ENCODE assay signal across 1 cellular context in the genomic region with DNA sequence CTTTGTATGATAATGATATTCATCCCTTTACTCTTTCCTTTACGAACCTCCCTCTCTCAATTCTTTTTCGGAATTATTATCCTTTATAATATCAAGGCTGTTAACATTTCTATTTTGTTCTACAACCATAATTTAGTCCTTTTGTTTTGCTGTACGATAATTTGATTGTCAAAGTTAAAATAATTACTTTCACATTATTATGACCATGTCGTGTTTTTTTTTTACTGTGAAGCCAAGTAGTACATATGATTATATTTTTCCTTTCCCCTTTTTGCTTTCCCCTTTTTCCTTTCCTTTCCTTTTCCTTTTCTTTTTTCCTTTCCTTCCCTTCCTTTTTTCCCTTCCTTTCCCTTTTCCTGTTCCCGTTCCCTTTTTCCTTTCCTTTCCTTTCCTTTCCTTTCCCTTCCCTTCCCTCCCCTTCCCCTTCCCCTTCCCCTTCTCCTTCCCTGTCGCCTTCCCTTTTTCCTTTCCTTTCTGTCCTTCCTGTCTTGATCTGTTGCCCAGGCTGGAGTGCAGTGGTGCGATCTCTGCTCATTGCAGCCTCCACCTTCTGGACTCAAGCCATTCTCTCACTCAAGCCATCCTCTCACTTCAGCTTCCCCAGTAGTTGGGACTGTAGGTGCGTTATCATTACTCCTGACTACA.
TF ChIP-seq lines count a peak whose summit lies in the region.

No MANE protein-coding gene starts in this region.

TF ChIP-seq in K562, 482 proteins besides CTCF, POLR2A, EP300 and RAD21 (continued from another document and continues in another):
- TF ChIP-seq HINFP (tag; conservative IDR thresholded peaks at IDR 0.05; ENCODE audit: low read depth) = 0 out of 2 replicates have a peak, but pooled peaks have one; percentile 51
- no peak for TF ChIP-seq PCBP1 (IDR thresholded peaks at IDR 0.05; ENCODE audit: low read depth, low read length, poor library complexity, severe bottlenecking)
- TF ChIP-seq HMGXB4 (CRISPR knock-in tag; IDR thresholded peaks at IDR 0.05) = no peak
- TF ChIP-seq, protein P1, sequence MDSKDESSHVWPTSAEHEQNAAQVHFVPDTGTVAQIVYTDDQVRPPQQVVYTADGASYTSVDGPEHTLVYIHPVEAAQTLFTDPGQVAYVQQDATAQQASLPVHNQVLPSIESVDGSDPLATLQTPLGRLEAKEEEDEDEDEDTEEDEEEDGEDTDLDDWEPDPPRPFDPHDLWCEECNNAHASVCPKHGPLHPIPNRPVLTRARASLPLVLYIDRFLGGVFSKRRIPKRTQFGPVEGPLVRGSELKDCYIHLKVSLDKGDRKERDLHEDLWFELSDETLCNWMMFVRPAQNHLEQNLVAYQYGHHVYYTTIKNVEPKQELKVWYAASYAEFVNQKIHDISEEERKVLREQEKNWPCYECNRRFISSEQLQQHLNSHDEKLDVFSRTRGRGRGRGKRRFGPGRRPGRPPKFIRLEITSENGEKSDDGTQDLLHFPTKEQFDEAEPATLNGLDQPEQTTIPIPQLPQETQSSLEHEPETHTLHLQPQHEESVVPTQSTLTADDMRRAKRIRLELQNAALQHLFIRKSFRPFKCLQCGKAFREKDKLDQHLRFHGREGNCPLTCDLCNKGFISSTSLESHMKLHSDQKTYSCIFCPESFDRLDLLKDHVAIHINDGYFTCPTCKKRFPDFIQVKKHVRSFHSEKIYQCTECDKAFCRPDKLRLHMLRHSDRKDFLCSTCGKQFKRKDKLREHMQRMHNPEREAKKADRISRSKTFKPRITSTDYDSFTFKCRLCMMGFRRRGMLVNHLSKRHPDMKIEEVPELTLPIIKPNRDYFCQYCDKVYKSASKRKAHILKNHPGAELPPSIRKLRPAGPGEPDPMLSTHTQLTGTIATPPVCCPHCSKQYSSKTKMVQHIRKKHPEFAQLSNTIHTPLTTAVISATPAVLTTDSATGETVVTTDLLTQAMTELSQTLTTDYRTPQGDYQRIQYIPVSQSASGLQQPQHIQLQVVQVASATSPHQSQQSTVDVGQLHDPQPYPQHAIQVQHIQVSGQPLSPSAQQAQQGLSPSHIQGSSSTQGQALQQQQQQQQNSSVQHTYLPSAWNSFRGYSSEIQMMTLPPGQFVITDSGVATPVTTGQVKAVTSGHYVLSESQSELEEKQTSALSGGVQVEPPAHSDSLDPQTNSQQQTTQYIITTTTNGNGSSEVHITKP (IDR thresholded peaks at IDR 0.05; ENCODE audit: partially characterized antibody) = no peak
- TF ChIP-seq, protein P2, sequence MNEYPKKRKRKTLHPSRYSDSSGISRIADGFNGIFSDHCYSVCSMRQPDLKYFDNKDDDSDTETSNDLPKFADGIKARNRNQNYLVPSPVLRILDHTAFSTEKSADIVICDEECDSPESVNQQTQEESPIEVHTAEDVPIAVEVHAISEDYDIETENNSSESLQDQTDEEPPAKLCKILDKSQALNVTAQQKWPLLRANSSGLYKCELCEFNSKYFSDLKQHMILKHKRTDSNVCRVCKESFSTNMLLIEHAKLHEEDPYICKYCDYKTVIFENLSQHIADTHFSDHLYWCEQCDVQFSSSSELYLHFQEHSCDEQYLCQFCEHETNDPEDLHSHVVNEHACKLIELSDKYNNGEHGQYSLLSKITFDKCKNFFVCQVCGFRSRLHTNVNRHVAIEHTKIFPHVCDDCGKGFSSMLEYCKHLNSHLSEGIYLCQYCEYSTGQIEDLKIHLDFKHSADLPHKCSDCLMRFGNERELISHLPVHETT (CRISPR knock-in tag; conservative IDR thresholded peaks at IDR 0.05 in 1 of 2, IDR thresholded peaks at IDR 0.05 in 1 of 2) = no peak
- TF ChIP-seq NR2C2 (CRISPR knock-in tag; IDR thresholded peaks at IDR 0.05) = no peak
- TF ChIP-seq NR2C2 (tag; IDR thresholded peaks at IDR 0.05) = no peak
- no peak for TF ChIP-seq DMBX1 (CRISPR knock-in tag; IDR thresholded peaks at IDR 0.05; ENCODE audit: borderline replicate concordance)
- TF ChIP-seq SMARCA4 (IDR thresholded peaks at IDR 0.05) = peak; percentile 74
- TF ChIP-seq RFX5 (IDR thresholded peaks at IDR 0.05; ENCODE audit: low read depth, low read length) = no peak
- TF ChIP-seq ZNF445 (CRISPR knock-in tag; IDR thresholded peaks at IDR 0.05; ENCODE audit: low read depth) = no peak
- TF ChIP-seq ATF1 (CRISPR knock-in tag; IDR thresholded peaks at IDR 0.05) = no peak
- no peak for TF ChIP-seq ATF1 (tag; IDR thresholded peaks at IDR 0.05)
- TF ChIP-seq MCM2 (IDR thresholded peaks at IDR 0.05; ENCODE audit: low read depth) = no peak
- TF ChIP-seq NFRKB (IDR thresholded peaks at IDR 0.05; ENCODE audit: low read depth) = 0 out of 2 replicates have a peak, but pooled peaks have one; percentile 34
- TF ChIP-seq ELK1 (CRISPR knock-in tag; IDR thresholded peaks at IDR 0.05) = no peak
- no peak for TF ChIP-seq FOS (IDR thresholded peaks at IDR 0.05; ENCODE audit: extremely low read depth, insufficient read length)
- TF ChIP-seq TEAD2 (tag; IDR thresholded peaks at IDR 0.05) = no peak
- no peak for TF ChIP-seq ETS2 (tag; IDR thresholded peaks at IDR 0.05; ENCODE audit: borderline replicate concordance, poor library complexity, severe bottlenecking)
- TF ChIP-seq RBM39 (optimal IDR thresholded peaks at IDR 0.05; ENCODE audit: low read depth, low read length) = no peak
- TF ChIP-seq, protein P3, sequence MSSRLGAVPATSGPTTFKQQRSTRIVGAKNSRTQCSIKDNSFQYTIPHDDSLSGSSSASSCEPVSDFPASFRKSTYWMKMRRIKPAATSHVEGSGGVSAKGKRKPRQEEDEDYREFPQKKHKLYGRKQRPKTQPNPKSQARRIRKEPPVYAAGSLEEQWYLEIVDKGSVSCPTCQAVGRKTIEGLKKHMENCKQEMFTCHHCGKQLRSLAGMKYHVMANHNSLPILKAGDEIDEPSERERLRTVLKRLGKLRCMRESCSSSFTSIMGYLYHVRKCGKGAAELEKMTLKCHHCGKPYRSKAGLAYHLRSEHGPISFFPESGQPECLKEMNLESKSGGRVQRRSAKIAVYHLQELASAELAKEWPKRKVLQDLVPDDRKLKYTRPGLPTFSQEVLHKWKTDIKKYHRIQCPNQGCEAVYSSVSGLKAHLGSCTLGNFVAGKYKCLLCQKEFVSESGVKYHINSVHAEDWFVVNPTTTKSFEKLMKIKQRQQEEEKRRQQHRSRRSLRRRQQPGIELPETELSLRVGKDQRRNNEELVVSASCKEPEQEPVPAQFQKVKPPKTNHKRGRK (tag; IDR thresholded peaks at IDR 0.05) = peak; percentile 98
- peak; percentile 99 for TF ChIP-seq LARP7 (IDR thresholded peaks at IDR 0.05)
- TF ChIP-seq SIN3B (IDR thresholded peaks at IDR 0.05; ENCODE audit: low read depth) = no peak
- no peak for TF ChIP-seq SRSF3 (IDR thresholded peaks at IDR 0.05; ENCODE audit: insufficient read depth, low read length)
- no peak for TF ChIP-seq ZNF134 (CRISPR knock-in tag; conservative IDR thresholded peaks at IDR 0.05)
- TF ChIP-seq ETV1 (tag; conservative IDR thresholded peaks at IDR 0.05; ENCODE audit: low read depth) = no peak
- no peak for TF ChIP-seq CGGBP1 (CRISPR knock-in tag; IDR thresholded peaks at IDR 0.05)
- peak; percentile 45; the same call in 1 of the 2 replicates for TF ChIP-seq MTA1 (IDR thresholded peaks at IDR 0.05; ENCODE audit: borderline replicate concordance)
- no peak for TF ChIP-seq TARDBP (IDR thresholded peaks at IDR 0.05)
- TF ChIP-seq ZNF695 (CRISPR knock-in tag; IDR thresholded peaks at IDR 0.05) = no peak
- TF ChIP-seq, protein P4, sequence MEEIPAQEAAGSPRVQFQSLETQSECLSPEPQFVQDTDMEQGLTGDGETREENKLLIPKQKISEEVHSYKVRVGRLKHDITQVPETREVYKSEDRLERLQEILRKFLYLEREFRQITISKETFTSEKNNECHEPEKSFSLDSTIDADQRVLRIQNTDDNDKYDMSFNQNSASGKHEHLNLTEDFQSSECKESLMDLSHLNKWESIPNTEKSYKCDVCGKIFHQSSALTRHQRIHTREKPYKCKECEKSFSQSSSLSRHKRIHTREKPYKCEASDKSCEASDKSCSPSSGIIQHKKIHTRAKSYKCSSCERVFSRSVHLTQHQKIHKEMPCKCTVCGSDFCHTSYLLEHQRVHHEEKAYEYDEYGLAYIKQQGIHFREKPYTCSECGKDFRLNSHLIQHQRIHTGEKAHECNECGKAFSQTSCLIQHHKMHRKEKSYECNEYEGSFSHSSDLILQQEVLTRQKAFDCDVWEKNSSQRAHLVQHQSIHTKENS (CRISPR knock-in tag; IDR thresholded peaks at IDR 0.05) = no peak
- no peak for TF ChIP-seq PPARD (CRISPR knock-in tag; IDR thresholded peaks at IDR 0.05)
- no peak for TF ChIP-seq ZNF143 (CRISPR knock-in tag; IDR thresholded peaks at IDR 0.05)
- no peak for TF ChIP-seq ZFP36 (IDR thresholded peaks at IDR 0.05; ENCODE audit: low read depth, low read length, partially characterized antibody)
- no peak for TF ChIP-seq CHD2 (IDR thresholded peaks at IDR 0.05; ENCODE audit: low read depth, low read length)
- no peak for TF ChIP-seq MAFG (tag; conservative IDR thresholded peaks at IDR 0.05)
- TF ChIP-seq HBP1 (CRISPR knock-in tag; IDR thresholded peaks at IDR 0.05) = no peak
- no peak for TF ChIP-seq CXXC5 (CRISPR knock-in tag; IDR thresholded peaks at IDR 0.05)
- TF ChIP-seq NCOR1 (IDR thresholded peaks at IDR 0.05) = no peak
- no peak for TF ChIP-seq SP2 (IDR thresholded peaks at IDR 0.05; ENCODE audit: extremely low read depth, low read depth, low read length, poor library complexity, severe bottlenecking)
- no peak for TF ChIP-seq POLR3A (IDR thresholded peaks at IDR 0.05; ENCODE audit: borderline replicate concordance, extremely low read depth, insufficient read depth, insufficient read length)
- TF ChIP-seq SMAD4 (CRISPR knock-in tag; conservative IDR thresholded peaks at IDR 0.05) = no peak
- TF ChIP-seq POLR3G (IDR thresholded peaks at IDR 0.05; ENCODE audit: extremely low read depth, insufficient read length, insufficient replicate concordance) = no peak
- peak; percentile 35 to 65; a peak in 3 of 4 replicates for TF ChIP-seq TRIM24 (IDR thresholded peaks at IDR 0.05)
- TF ChIP-seq BACH1 (tag; IDR thresholded peaks at IDR 0.05) = no peak
- TF ChIP-seq MCM7 (IDR thresholded peaks at IDR 0.05) = peak in 1 of 2 experiments; percentile 92; a peak in 1 of 4 replicates
- TF ChIP-seq ASH1L (IDR thresholded peaks at IDR 0.05; ENCODE audit: borderline replicate concordance, low read depth, partially characterized antibody) = peak; percentile 31
- TF ChIP-seq ZEB2 (IDR thresholded peaks at IDR 0.05) = no peak
- TF ChIP-seq, protein P5, sequence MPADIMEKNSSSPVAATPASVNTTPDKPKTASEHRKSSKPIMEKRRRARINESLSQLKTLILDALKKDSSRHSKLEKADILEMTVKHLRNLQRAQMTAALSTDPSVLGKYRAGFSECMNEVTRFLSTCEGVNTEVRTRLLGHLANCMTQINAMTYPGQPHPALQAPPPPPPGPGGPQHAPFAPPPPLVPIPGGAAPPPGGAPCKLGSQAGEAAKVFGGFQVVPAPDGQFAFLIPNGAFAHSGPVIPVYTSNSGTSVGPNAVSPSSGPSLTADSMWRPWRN (IDR thresholded peaks at IDR 0.05; ENCODE audit: low read depth) = no peak
- no peak for TF ChIP-seq BMI1 (IDR thresholded peaks at IDR 0.05; ENCODE audit: low read length)
- TF ChIP-seq DPF2 (IDR thresholded peaks at IDR 0.05) = peak; percentile 62; the same call in 1 of the 2 replicates
- TF ChIP-seq TAF1 (IDR thresholded peaks at IDR 0.05; ENCODE audit: control insufficient read depth, extremely low read depth, insufficient read depth, low read length, severe bottlenecking) = no peak
